1 cellular context compared by ENCODE assay signal in the genomic region with DNA sequence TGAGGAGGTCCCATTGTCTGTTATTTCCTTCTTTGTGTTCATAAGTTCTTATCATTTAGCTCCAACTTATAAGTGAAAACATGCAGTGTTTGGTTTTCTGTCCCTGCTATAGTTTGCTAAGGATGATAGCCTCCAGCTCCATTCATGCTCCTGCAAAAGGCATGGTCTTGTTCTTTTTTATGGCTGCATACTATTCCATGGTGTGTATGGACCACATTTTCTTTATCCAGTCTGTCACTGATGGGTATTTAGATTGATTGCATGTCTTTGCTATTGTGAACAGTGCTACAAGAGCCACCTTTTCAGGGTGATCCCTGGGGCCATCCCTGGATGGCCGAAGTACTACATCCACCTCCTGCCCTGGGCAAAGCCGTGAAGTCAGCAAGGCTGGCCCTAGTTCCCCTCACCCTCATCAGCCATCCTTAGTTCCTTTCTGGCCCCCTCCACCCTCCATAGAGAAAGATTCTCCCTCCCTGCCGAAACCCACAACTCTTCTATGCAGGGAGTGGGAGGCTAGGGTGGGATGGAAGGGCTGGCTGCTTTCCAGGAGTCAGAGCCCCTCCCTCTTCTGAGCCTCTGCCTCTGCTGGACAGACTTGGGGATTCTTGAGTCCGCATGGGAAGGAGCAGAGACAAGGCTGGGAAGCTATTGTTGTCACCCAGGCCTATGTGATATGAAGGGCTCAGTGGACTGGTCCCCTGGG.
TF ChIP-seq lines count a peak whose summit lies in the region.

No MANE protein-coding gene starts in this region.

TF ChIP-seq in K562, 482 proteins besides CTCF, POLR2A, EP300 and RAD21:
- TF ChIP-seq RBM25 (IDR thresholded peaks at IDR 0.05; ENCODE audit: low read depth, low read length, severe bottlenecking) (peak; percentile 32), SIN3A (IDR thresholded peaks at IDR 0.05; ENCODE audit: borderline replicate concordance in 2 of 2, control insufficient read depth in 1 of 2, low read depth in 2 of 2, low read length in 2 of 2) (no peak), MCM3 (IDR thresholded peaks at IDR 0.05) (no peak), MAFF (IDR thresholded peaks at IDR 0.05; ENCODE audit: low read length) (no peak), MAZ (CRISPR knock-in tag; conservative IDR thresholded peaks at IDR 0.05 in 1 of 2, IDR thresholded peaks at IDR 0.05 in 1 of 2) (no peak), ZNF146 (CRISPR knock-in tag; IDR thresholded peaks at IDR 0.05; ENCODE audit: unreplicated experiment) (peak; percentile 92), RAD51 (IDR thresholded peaks at IDR 0.05; ENCODE audit: borderline replicate concordance, low read depth) (no peak), SRSF3 (IDR thresholded peaks at IDR 0.05; ENCODE audit: insufficient read depth, low read length) (no peak), NFIC (IDR thresholded peaks at IDR 0.05) (peak; percentile 21; the same call in 1 of the 2 replicates), FOXA3 (CRISPR knock-in tag; conservative IDR thresholded peaks at IDR 0.05 in 1 of 2, IDR thresholded peaks at IDR 0.05 in 1 of 2) (no peak), MAX (CRISPR knock-in tag; IDR thresholded peaks at IDR 0.05) (no peak), NR1H2 (CRISPR knock-in tag; IDR thresholded peaks at IDR 0.05) (no peak)
